2 cellular contexts compared by ENCODE assay signal in genomic region chr2:149076863-149077412, GRCh38.
TF ChIP-seq lines count a peak whose summit lies in the region.

No MANE protein-coding gene starts in this region.

TF ChIP-seq in IMR-90, 13 proteins besides CTCF, POLR2A, EP300 and RAD21:
- TF ChIP-seq FOS (IDR thresholded peaks at IDR 0.05; ENCODE audit: low read depth, low read length) (no peak), SMC3 (IDR thresholded peaks at IDR 0.05; ENCODE audit: low read depth, low read length) (no peak), CHD1 (IDR thresholded peaks at IDR 0.05; ENCODE audit: low read depth, low read length) (no peak), ELK1 (IDR thresholded peaks at IDR 0.05; ENCODE audit: borderline replicate concordance, low read depth, low read length) (no peak), NFE2L2 (IDR thresholded peaks at IDR 0.05; ENCODE audit: low read depth, low read length) (no peak), BHLHE40 (IDR thresholded peaks at IDR 0.05; ENCODE audit: low read depth, low read length) (no peak), MAZ (IDR thresholded peaks at IDR 0.05; ENCODE audit: borderline replicate concordance, low read depth, low read length) (no peak), MXI1 (IDR thresholded peaks at IDR 0.05; ENCODE audit: borderline replicate concordance, low read depth, low read length) (no peak), RFX5 (IDR thresholded peaks at IDR 0.05; ENCODE audit: low read depth, low read length) (no peak), MAFK (IDR thresholded peaks at IDR 0.05; ENCODE audit: low read depth, low read length) (no peak), RCOR1 (IDR thresholded peaks at IDR 0.05; ENCODE audit: insufficient replicate concordance, low read length) (no peak), CEBPB (IDR thresholded peaks at IDR 0.05; ENCODE audit: low read depth, low read length) (no peak), USF2 (IDR thresholded peaks at IDR 0.05; ENCODE audit: low read depth, low read length) (no peak)

TF ChIP-seq in H1, 55 proteins besides CTCF, POLR2A, EP300 and RAD21:
- TF ChIP-seq TEAD4 (IDR thresholded peaks at IDR 0.05; ENCODE audit: low read depth, low read length) (peak; percentile 58; the same call in 1 of the 2 replicates), KDM4A (IDR thresholded peaks at IDR 0.05; ENCODE audit: low read depth, low read length, severe bottlenecking) (no peak), CEBPB (IDR thresholded peaks at IDR 0.05; ENCODE audit: low read depth, low read length) (no peak), RBBP5 (IDR thresholded peaks at IDR 0.05; ENCODE audit: borderline replicate concordance, low read depth, low read length) (0 out of 2 replicates have a peak, but pooled peaks have one; percentile 34), ASH2L (IDR thresholded peaks at IDR 0.05; ENCODE audit: low read length) (peak; percentile 62), CBX5 (IDR thresholded peaks at IDR 0.05; ENCODE audit: low read depth, low read length) (no peak)
